In the genomic region with DNA sequence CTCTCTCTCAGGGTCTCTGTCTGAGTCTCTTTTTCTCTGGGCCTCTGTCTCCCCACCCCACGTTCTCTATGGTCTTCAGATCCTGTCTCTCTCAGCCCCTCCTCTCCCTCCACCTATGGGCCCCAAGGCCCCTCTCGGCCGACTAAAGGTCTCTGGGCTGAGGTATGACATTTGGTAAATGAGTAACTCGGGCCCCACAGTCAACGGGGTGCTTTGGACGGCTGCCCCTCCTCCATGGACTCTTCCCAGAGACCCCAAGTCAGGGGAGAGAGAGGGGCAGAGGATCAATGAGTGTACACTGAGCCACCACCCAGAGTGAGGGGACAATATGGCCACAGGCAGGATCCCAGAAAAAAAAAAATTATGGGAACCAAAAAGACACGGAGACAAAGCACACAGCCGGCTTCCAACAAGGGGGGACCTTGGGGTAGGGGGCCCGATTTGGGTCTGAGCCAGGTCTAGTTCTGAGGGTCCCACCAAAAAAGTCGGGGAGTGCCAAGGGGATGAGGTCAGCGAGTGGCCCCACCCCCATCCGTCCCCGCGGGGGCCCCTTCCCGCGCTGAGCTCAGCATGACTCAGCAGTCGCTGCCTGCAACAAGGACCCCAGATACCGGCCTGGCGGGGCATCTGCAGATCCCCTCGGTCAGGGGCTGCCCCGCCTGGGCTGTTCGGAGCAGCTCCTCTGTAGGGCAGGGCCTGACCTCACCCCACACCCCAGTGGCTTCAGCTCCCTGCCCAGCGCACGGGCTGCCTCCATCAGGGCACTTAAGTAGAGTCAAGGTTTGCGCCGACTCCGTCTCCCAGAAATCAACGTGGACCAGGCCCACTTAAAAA, we compare ENCODE assay signal across 1 cellular context.
TF ChIP-seq lines count a peak whose summit lies in the region.

No MANE protein-coding gene starts in this region.

TF ChIP-seq in K562, 482 proteins besides CTCF, POLR2A, EP300 and RAD21 (continued from another document):
- TF ChIP-seq, protein P1, sequence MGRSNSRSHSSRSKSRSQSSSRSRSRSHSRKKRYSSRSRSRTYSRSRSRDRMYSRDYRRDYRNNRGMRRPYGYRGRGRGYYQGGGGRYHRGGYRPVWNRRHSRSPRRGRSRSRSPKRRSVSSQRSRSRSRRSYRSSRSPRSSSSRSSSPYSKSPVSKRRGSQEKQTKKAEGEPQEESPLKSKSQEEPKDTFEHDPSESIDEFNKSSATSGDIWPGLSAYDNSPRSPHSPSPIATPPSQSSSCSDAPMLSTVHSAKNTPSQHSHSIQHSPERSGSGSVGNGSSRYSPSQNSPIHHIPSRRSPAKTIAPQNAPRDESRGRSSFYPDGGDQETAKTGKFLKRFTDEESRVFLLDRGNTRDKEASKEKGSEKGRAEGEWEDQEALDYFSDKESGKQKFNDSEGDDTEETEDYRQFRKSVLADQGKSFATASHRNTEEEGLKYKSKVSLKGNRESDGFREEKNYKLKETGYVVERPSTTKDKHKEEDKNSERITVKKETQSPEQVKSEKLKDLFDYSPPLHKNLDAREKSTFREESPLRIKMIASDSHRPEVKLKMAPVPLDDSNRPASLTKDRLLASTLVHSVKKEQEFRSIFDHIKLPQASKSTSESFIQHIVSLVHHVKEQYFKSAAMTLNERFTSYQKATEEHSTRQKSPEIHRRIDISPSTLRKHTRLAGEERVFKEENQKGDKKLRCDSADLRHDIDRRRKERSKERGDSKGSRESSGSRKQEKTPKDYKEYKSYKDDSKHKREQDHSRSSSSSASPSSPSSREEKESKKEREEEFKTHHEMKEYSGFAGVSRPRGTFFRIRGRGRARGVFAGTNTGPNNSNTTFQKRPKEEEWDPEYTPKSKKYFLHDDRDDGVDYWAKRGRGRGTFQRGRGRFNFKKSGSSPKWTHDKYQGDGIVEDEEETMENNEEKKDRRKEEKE (IDR thresholded peaks at IDR 0.05; ENCODE audit: borderline replicate concordance in 1 of 2, control insufficient read depth in 1 of 2, low read depth in 2 of 2, low read length in 1 of 2): no peak
- TF ChIP-seq, protein P2, sequence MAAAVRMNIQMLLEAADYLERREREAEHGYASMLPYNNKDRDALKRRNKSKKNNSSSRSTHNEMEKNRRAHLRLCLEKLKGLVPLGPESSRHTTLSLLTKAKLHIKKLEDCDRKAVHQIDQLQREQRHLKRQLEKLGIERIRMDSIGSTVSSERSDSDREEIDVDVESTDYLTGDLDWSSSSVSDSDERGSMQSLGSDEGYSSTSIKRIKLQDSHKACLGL (CRISPR knock-in tag; IDR thresholded peaks at IDR 0.05; ENCODE audit: borderline replicate concordance, poor library complexity, severe bottlenecking): no peak
